ENCODE assay signal across 10 cellular contexts in genomic region chr2:101745711-101746694, GRCh38. TPM values are rescaled to one million over a fixed set of nuclear protein-coding genes. Genes with fewer than 3 reads are reported as not detected.
A peak's percentile ranks its signal among the peaks of the same experiment; 100 is the strongest.
DNase-seq lines count a peak whose midpoint lies in the region; ATAC-seq and TF ChIP-seq lines count a peak whose summit lies in the region.
"Had no signal": no experiment of that assay in that cellular context is flagged by ENCODE, and none has a peak within 500 bp of the region (broad histone marks: within the 10 kb centered on the region; RNA-seq: fewer than 3 reads in every experiment).

No MANE protein-coding gene starts in this region.

- H3K9me3 Mint-ChIP-seq in neural crest cell: no peaks in the 10 kb centered on the region

- peak overlapping the region; percentile 3 for H3K27ac Mint-ChIP-seq in neural crest cell (ENCODE audit: unreplicated experiment)

- H3K4me2 ChIP-seq in PC-3 (ENCODE audit: low read length): peak overlapping the region; percentile 82

- CTCF ChIA-PET in PC-3 (lab: Charles Lee): interaction anchor here (0.6 to 1.3 kb wide), 8 partner anchors 25 to 447 kb away, joined by 3 to 8 read pairs (median 4); no protein-coding TSS in a partner anchor

- peaks cover 54% of the 10 kb centered on the region for H3K4me1 ChIP-seq in PC-3 (ENCODE audit: insufficient read depth, low read length)

- peaks cover 6% of the 10 kb centered on the region for H3K36me3 Mint-ChIP-seq in neural crest cell (ENCODE audit: low read depth)

- BruUV-seq in PC-3 (replicated peaks; lab: Mats Ljungman, UMichigan): no TSS peak

- H3K36me3 ChIP-seq in PC-3 (ENCODE audit: low read depth, low read length): no peaks in the 10 kb centered on the region
- H3K36me3 ChIP-seq: gastrocnemius medialis had no signal

- H3F3A ChIP-seq in PC-3 (ENCODE audit: low read length, unreplicated experiment): peaks cover 14% of the 10 kb centered on the region

- no peaks in the 10 kb centered on the region for H3K27me3 Mint-ChIP-seq in neural crest cell (ENCODE audit: low read depth)

- H4K20me1 ChIP-seq in PC-3 (ENCODE audit: low read length): peaks cover 37% of the 10 kb centered on the region

- no peak overlapping the region for H2AFZ ChIP-seq in PC-3 (ENCODE audit: low read length)

- H3K27me3 ChIP-seq in PC-3 (ENCODE audit: low read length): no peaks in the 10 kb centered on the region
- no peaks in the 10 kb centered on the region for H3K27me3 ChIP-seq in dorsolateral prefrontal cortex
- H3K27me3 ChIP-seq: gastrocnemius medialis had no signal

- TF ChIP-seq POLR2A in GM18505 (IDR thresholded peaks at IDR 0.05; ENCODE audit: borderline replicate concordance, extremely low read depth, insufficient read depth, insufficient read length): no peak

- peak overlapping the region; percentile 71 for H3K9ac ChIP-seq in PC-3 (ENCODE audit: low read length)

- H3K79me2 ChIP-seq in PC-3 (ENCODE audit: low read length): peaks cover 78% of the 10 kb centered on the region

- intact Hi-C loops in PC-3 (cut with micrococcal nuclease): loop anchor here (1.0 to 2.0 kb wide), 3 partner anchors 9 to 76 kb away; partner anchors contain the start of gene MAP4K4
- intact Hi-C loops in dorsolateral prefrontal cortex (cut with DNase I): no loop called here

- peaks cover 50% of the 10 kb centered on the region for H3K4me1 Mint-ChIP-seq in neural crest cell

- peak; percentile 46 for DNase-seq in COLO829 (ENCODE audit: low spot score)
- peak; percentile 88 for DNase-seq in PC-3
- no peak for DNase-seq in dorsolateral prefrontal cortex
- no peak for DNase-seq in neural crest cell (ENCODE audit: low read depth, low spot score)
- no peak for DNase-seq in germinal center (ENCODE audit: low spot score)
- DNase-seq in NCI-H1930 (lab: John Stamatoyannopoulos, UW): no peak
- DNase-seq: gastrocnemius medialis, NCI-H187 had no signal

- TF ChIP-seq CTCF in PC-3 (conservative IDR thresholded peaks at IDR 0.05; ENCODE audit: low read depth, low read length) (no peak), dorsolateral prefrontal cortex (IDR thresholded peaks at IDR 0.05 in 54 of 56, conservative IDR thresholded peaks at IDR 0.05 in 2 of 56; ENCODE audit: low read depth in 1 of 56, partially characterized antibody in 56 of 56) (no peak), neural crest cell (conservative IDR thresholded peaks at IDR 0.05) (no peak)

- H3K4me3 ChIP-seq in PC-3 (ENCODE audit: low read length): peak overlapping the region; percentile 49
- peak overlapping the region in 2 of 59 donors; percentile 2 to 3 for H3K4me3 ChIP-seq in dorsolateral prefrontal cortex
- H3K4me3 ChIP-seq: gastrocnemius medialis had no signal

- H3K9me2 ChIP-seq in PC-3 (replicated peaks; ENCODE audit: low read length): no peaks in the 10 kb centered on the region

- POLR2A ChIA-PET in PC-3 (lab: Charles Lee; ENCODE audit: unreplicated experiment): interaction anchor here (0.5 to 1.0 kb wide), 15 partner anchors 13 to 513 kb away, joined by 3 to 16 read pairs (median 4); no protein-coding TSS in a partner anchor

- peak; percentile 92 for ATAC-seq in PC-3
- no peak for ATAC-seq in GM18505 (IDR thresholded peaks at IDR 0.05; ENCODE audit: unreplicated experiment)
- ATAC-seq in HG03135 (IDR thresholded peaks at IDR 0.05; ENCODE audit: unreplicated experiment): no peak
- ATAC-seq: gastrocnemius medialis had no signal

- no peak overlapping the region for H3K4me3 Mint-ChIP-seq in neural crest cell

- H3K27ac ChIP-seq in PC-3 (ENCODE audit: low read length): peak overlapping the region; percentile 98
- peak overlapping the region in 58 of 59 donors; percentile 18 to 98 (median 91) for H3K27ac ChIP-seq in dorsolateral prefrontal cortex
- H3K27ac ChIP-seq: gastrocnemius medialis had no signal

- no peaks in the 10 kb centered on the region for H3K9me3 ChIP-seq in PC-3 (ENCODE audit: low read length)
- H3K9me3 ChIP-seq: gastrocnemius medialis had no signal

RNA-seq across cellular contexts. Expression of gene MAP4K4, which starts 48.5 kb away (rescaled TPM):
- 133 and 167 TPM in 2 replicates for total RNA-seq in PC-3 (2014; rRNA removed)
- 100 to 1,000 TPM; 137 to 701 (median 262) TPM for total RNA-seq in dorsolateral prefrontal cortex
- 209 and 212 TPM in 2 replicates for total RNA-seq in neural crest cell

Comparison
In these comparisons a context has a peak if more than half of its experiments do, and no peak if none do; other contexts are left out.
1. DNase-seq: peak in COLO829 (single experiment) and PC-3 (single experiment); none in dorsolateral prefrontal cortex (0 of 10), neural crest cell (single experiment), germinal center (single experiment) and NCI-H1930 (0 of 2).